8 cellular contexts compared by ENCODE assay signal in the genomic region with DNA sequence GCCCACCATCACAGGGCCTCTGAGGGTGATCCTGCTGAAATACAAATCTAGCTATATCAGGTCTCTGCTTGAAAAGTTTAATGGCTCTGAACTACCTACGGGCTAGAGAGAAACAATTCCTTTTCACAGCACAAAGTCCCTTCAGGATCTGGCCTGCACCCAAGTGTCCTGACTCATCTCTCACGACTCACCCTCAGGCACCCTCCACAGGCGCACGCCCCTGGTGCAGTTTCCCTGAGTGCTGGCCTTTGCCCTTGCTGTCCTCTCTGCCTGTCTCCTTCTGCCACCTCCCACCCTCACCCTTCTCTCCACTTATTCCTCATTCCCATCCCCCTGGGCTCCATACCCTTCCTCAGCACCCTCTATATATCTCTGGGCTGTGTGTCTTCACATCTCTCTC.
DNase-seq lines count a peak whose midpoint lies in the region; ATAC-seq, FAIRE-seq and TF ChIP-seq lines count a peak whose summit lies in the region.
"Not testable (repeated sequence)": the region's sequence is repeated elsewhere in the genome, so short reads cannot be mapped to it uniquely, and the experiment has no call there.

No MANE protein-coding gene starts in this region.

- ATAC-seq in A549 (peak; percentile 61 to 80), left lung (peak; percentile 37)

- POLR2A ChIA-PET in A549 (lab: Yijun Ruan, JAX): not testable (repeated sequence)

- not testable (repeated sequence) for TF ChIP-seq POLR2A in A549 (IDR thresholded peaks at IDR 0.05; ENCODE audit: low read length); Peyer's patch (IDR thresholded peaks at IDR 0.05); adrenal gland (IDR thresholded peaks at IDR 0.05)

- WGBS in A549 (ENCODE audit: missing lambda C conversion rate): 1% methylated on average over 4 of the region's 4 CpGs
- 32 to 57% (median 38%) methylated on average over 4 of the region's 4 CpGs for WGBS in adrenal gland, 4 donors
- 45 to 78% (median 57%) methylated on average over 4 of the region's 4 CpGs for WGBS in small intestine, 3 donors

- H3K36me3 ChIP-seq in Peyer's patch; adrenal gland (replicated peaks in 1 of 2); left lung; small intestine (ENCODE audit: control insufficient read depth in 2 of 2, insufficient read depth in 2 of 2, low read length in 2 of 2): not testable (repeated sequence)

- peak overlapping the region; percentile 66 to 80 for H3K27ac ChIP-seq in A549
- H3K27ac ChIP-seq in Peyer's patch: peak overlapping the region in 1 of 4 donors; percentile 46
- H3K27ac ChIP-seq in adrenal gland; left lung; small intestine (ENCODE audit: low read depth in 1 of 2, low read length in 1 of 2): not testable (repeated sequence)

- CTCF ChIA-PET in A549 (lab: Yijun Ruan, JAX): not testable (repeated sequence)

- TF ChIP-seq EP300 in A549 (IDR thresholded peaks at IDR 0.05): not testable (repeated sequence)

- intact Hi-C loops in adrenal gland (cut with DNase I); left lung (cut with DNase I): not testable (repeated sequence)

- not testable (repeated sequence) for TF ChIP-seq RAD21 in A549 (conservative IDR thresholded peaks at IDR 0.05 in 1 of 2, IDR thresholded peaks at IDR 0.05 in 1 of 2)

- H3K9me3 ChIP-seq in A549; Peyer's patch; adrenal gland (replicated peaks in 1 of 3); left lung; small intestine (ENCODE audit: control insufficient read depth, low read depth): not testable (repeated sequence)

- DNase-seq in A549 (ENCODE audit: low read depth in 1 of 2, low spot score in 1 of 2): peak; percentile 4 to 60
- DNase-seq in HT1080 (ENCODE audit: low read depth): peak; percentile 77
- DNase-seq in Peyer's patch: peak in 2 of 3 donors; percentile 46 to 54
- peak; percentile 8 for DNase-seq in SW480 (ENCODE audit: low spot score)
- DNase-seq in adrenal gland: peak in 4 of 7 donors; percentile 0 to 21 (median 18)
- DNase-seq in epithelial cell of esophagus (ENCODE audit: low read depth): peak; percentile 2
- not testable (repeated sequence) for DNase-seq in left lung
- peak; percentile 23 for DNase-seq in small intestine

- H3K4me1 ChIP-seq in A549: peaks cover 11% of the 10 kb centered on the region; the same call in 2 of the 3 replicates
- H3K4me1 ChIP-seq in Peyer's patch; adrenal gland (replicated peaks in 1 of 2); left lung; small intestine (ENCODE audit: control insufficient read depth in 2 of 2, insufficient read depth in 1 of 2, low read depth in 1 of 2, low read length in 1 of 2): not testable (repeated sequence)

- H3K4me2 ChIP-seq in A549: peak overlapping the region; percentile 53

- H3K4me3 ChIP-seq in A549; Peyer's patch; adrenal gland; epithelial cell of esophagus (ENCODE audit: low read length); left lung; small intestine (ENCODE audit: low read depth in 1 of 2, low read length in 2 of 2): not testable (repeated sequence)

- not testable (repeated sequence) for H3K27me3 ChIP-seq in Peyer's patch; adrenal gland; left lung; small intestine (ENCODE audit: control insufficient read depth in 2 of 2, insufficient read depth in 2 of 2, low read length in 2 of 2)

- not testable (repeated sequence) for FAIRE-seq in A549 (lab: Jason Lieb, UNC); small intestine (lab: Jason Lieb, UNC)

- not testable (repeated sequence) for TF ChIP-seq CTCF in A549 (IDR thresholded peaks at IDR 0.05); Peyer's patch (IDR thresholded peaks at IDR 0.05); adrenal gland (IDR thresholded peaks at IDR 0.05); epithelial cell of esophagus (IDR thresholded peaks at IDR 0.05; ENCODE audit: insufficient read depth, low read depth, low read length, missing control alignments); left lung (IDR thresholded peaks at IDR 0.05)

TF ChIP-seq in A549, 52 proteins besides CTCF, POLR2A, EP300 and RAD21:
- 0 out of 2 replicates have a peak, but pooled peaks have one; percentile 27 for TF ChIP-seq FOSL2 (IDR thresholded peaks at IDR 0.05)
- peak; percentile 48 for TF ChIP-seq FOSL2 (CRISPR knock-in tag; IDR thresholded peaks at IDR 0.05)
